In the genomic region with DNA sequence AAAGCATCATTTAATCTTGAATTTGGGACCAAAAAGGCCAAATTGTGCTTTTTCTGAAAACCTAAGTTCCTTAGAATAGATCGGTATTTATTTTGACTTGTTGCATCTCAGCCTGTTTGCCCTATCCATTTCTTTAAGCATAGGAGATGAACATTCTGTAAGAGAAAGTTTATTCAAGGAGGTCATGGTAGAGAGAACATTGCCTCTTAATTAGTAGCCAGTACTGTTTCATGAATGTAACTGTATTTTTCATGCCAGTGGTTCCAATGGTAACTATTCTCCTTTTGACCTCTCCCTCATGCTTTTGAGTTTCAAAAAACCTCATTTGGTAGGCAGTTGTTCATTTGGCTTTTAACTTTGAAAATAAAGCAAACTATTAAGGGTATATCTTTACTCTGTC, we compare ENCODE assay signal across 8 cellular contexts.
"Had no signal": no experiment of that assay in that cellular context is flagged by ENCODE, and none has a peak within 500 bp of the region (broad histone marks: within the 10 kb centered on the region; RNA-seq: fewer than 3 reads in every experiment).

No MANE protein-coding gene starts in this region.

- H3K4me3 ChIP-seq: GM23248, HAP-1, K562 had no signal

- H3K9ac ChIP-seq: GM23248 had no signal

- H3K9me3 ChIP-seq: HAP-1 had no signal

- FAIRE-seq: K562 had no signal

- ATAC-seq: HCT116, K562 had no signal

- DNase-seq: GM23248, GOT3, H7, IMR-90, KG1 had no signal

- H2AFZ ChIP-seq: GM23248 had no signal

- H3K27ac ChIP-seq: GM23248 had no signal

- H3K4me1 ChIP-seq: HAP-1 had no signal
